30 cellular contexts compared by ENCODE assay signal in the genomic region with DNA sequence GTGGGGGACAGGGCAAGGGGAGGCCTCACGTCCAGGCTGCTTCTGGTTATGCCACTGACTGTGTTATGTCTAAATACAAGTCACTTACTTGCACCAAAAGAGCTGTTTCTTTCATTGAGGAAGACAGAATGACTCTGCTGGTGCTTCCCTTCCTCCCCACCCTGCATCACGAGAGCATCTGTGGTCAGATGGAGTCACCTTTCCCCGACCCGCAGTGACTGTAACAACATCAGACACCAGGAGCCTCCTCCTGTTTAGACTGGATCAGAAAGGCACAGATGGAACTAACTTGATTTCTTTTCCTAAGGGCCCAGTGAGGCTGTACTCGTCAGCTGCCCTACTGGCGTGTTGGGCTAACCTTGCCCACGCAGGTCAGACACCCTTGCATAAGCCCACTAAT.
"Had no signal": no experiment of that assay in that cellular context is flagged by ENCODE, and none has a peak within 500 bp of the region (broad histone marks: within the 10 kb centered on the region; RNA-seq: fewer than 3 reads in every experiment).

No MANE protein-coding gene starts in this region.

- H2AFZ ChIP-seq: neural progenitor cell had no signal

- ATAC-seq: left colon; natural killer cell; stimulated activated naive B cell treated with anti-CD40 and anti-IgM and Interleukin-4, amounts not matched to agents 10 μg/mL and 1 μg/mL and 100 μg/mL, for 72 hours; stimulated activated naive CD8-positive, alpha-beta T cell treated with anti-CD3 and anti-CD28 coated beads, Interleukin-15, Interleukin-2, amounts not matched to agents 100 U/mL and 50 U/mL, for 24 hours had no signal

- H3K27ac Mint-ChIP-seq: immature natural killer cell; mesothelial cell of epicardium; naive B cell; natural killer cell; progenitor cell of endocrine pancreas; stimulated activated naive B cell treated with anti-CD40 and anti-IgM and Interleukin-4, amounts not matched to agents 10 μg/mL and 1 μg/mL and 100 μg/mL, for 72 hours had no signal

- H3K9me3 ChIP-seq: left ventricle myocardium inferior, ovary, right atrium auricular region, right lobe of liver, stomach, suprapubic skin, thoracic aorta, tibial artery, upper lobe of right lung had no signal

- H3K27ac ChIP-seq: left ventricle myocardium inferior, neural progenitor cell, ovary, right atrium auricular region, right lobe of liver, skin epidermis, stomach, suprapubic skin, thoracic aorta, tibial artery, upper lobe of right lung had no signal

- H3K4me1 ChIP-seq: left ventricle myocardium inferior, right atrium auricular region, right lobe of liver, stomach, suprapubic skin, tibial artery, upper lobe of right lung had no signal

- H3K36me3 Mint-ChIP-seq: immature natural killer cell; mesothelial cell of epicardium; naive B cell; natural killer cell; stimulated activated naive B cell treated with anti-CD40 and anti-IgM and Interleukin-4, amounts not matched to agents 10 μg/mL and 1 μg/mL and 100 μg/mL, for 72 hours had no signal

- H3K4me2 ChIP-seq: neural progenitor cell had no signal

- H3K4me3 ChIP-seq: left ventricle myocardium inferior, lung, neural progenitor cell, ovary, right atrium auricular region, right lobe of liver, skin epidermis, stomach, suprapubic skin, thoracic aorta, tibial artery, upper lobe of right lung had no signal

- FAIRE-seq: islet of Langerhans, kidney had no signal

- DNase-seq: hypothalamus; immature natural killer cell; kidney; left colon; left ventricle myocardium inferior; mesendoderm; naive B cell; natural killer cell; nephron progenitor cell; ovary; right lobe of liver; stimulated activated CD4-positive, alpha-beta T cell treated with anti-CD3 and anti-CD28 coated beads, Interleukin-12 subunit alpha, Interleukin-12 subunit beta, amount 100 ng/mL, for 4 hours; stimulated activated CD4-positive, alpha-beta T cell treated with anti-CD3 and anti-CD28 coated beads, Interleukin-15, amount 100 ng/mL, for 24 hours; stimulated activated CD4-positive, alpha-beta T cell treated with anti-CD3 and anti-CD28 coated beads, Interleukin-2, amount 100 ng/mL, for 24 hours; stimulated activated CD4-positive, alpha-beta T cell treated with anti-CD3 and anti-CD28 coated beads, Interleukin-4, amount 100 ng/mL, for 1 hour; stimulated activated naive B cell treated with anti-CD40 and anti-IgM and Interleukin-4, amounts not matched to agents 10 μg/mL and 1 μg/mL and 100 μg/mL, for 72 hours; stimulated activated naive CD8-positive, alpha-beta T cell treated with anti-CD3 and anti-CD28 coated beads, Interleukin-15, Interleukin-2, amounts not matched to agents 100 U/mL and 50 U/mL, for 24 hours; stomach; tibial artery; trophoblast cell; upper lobe of right lung had no signal

- H3K36me3 ChIP-seq: left ventricle myocardium inferior, neural progenitor cell, ovary, right atrium auricular region, right lobe of liver, stomach, suprapubic skin, thoracic aorta, tibial artery, upper lobe of right lung had no signal

- H3K4me1 Mint-ChIP-seq: immature natural killer cell; mesothelial cell of epicardium; naive B cell; natural killer cell; stimulated activated naive B cell treated with anti-CD40 and anti-IgM and Interleukin-4, amounts not matched to agents 10 μg/mL and 1 μg/mL and 100 μg/mL, for 72 hours had no signal

- H3K9ac ChIP-seq: neural progenitor cell had no signal

- H3K4me3 Mint-ChIP-seq: immature natural killer cell; mesothelial cell of epicardium; natural killer cell; nephron progenitor cell; neural progenitor cell; stimulated activated naive B cell treated with anti-CD40 and anti-IgM and Interleukin-4, amounts not matched to agents 10 μg/mL and 1 μg/mL and 100 μg/mL, for 72 hours had no signal

- H3K27me3 ChIP-seq: neural progenitor cell, ovary, right atrium auricular region, right lobe of liver, upper lobe of right lung had no signal

- H3K9me3 Mint-ChIP-seq: nephron progenitor cell, neural progenitor cell had no signal
